In genomic region chr20:62592506-62593177, GRCh38 we compare ENCODE assay signal across 22 cellular contexts.
"Had no signal": no experiment of that assay in that cellular context is flagged by ENCODE, and none has a peak within 500 bp of the region (broad histone marks: within the 10 kb centered on the region; RNA-seq: fewer than 3 reads in every experiment).

No MANE protein-coding gene starts in this region.

- H3K27ac ChIP-seq: coronary artery, dorsolateral prefrontal cortex, lower lobe of right lung, ovary, sigmoid colon, thoracic aorta, vagina had no signal

- H3K36me3 ChIP-seq: lower lobe of right lung, ovary, sigmoid colon, thoracic aorta, vagina had no signal

- H3K27me3 ChIP-seq: ovary, vagina had no signal

- ATAC-seq: lower lobe of right lung; mucosa of descending colon; stimulated activated effector memory CD8-positive, alpha-beta T cell treated with anti-CD3 and anti-CD28 coated beads, Interleukin-12 subunit alpha, Interleukin-12 subunit beta, amount 100 ng/mL, for 72 hours had no signal

- H3K4me3 ChIP-seq: coronary artery, dorsolateral prefrontal cortex, lower lobe of right lung, mucosa of descending colon, ovary, sigmoid colon, thoracic aorta, vagina had no signal

- FAIRE-seq: endothelial cell of umbilical vein, keratinocyte, small intestine had no signal

- H3K9me3 ChIP-seq: lower lobe of right lung, mucosa of descending colon, ovary, sigmoid colon, thoracic aorta, vagina had no signal

- DNase-seq: activated CD4-positive, alpha-beta T cell treated with anti-CD3 and anti-CD28 coated beads for 4 hours; activated CD4-positive, alpha-beta T cell treated with anti-CD3 and anti-CD28 coated beads, Interleukin-2, amount 50 U/mL, for 4 hours; activated effector memory CD4-positive, alpha-beta T cell treated with Interleukin-2 at 50 U/mL for 16 hours; activated naive CD4-positive, alpha-beta T cell treated with Interleukin-2 at 50 U/mL for 16 hours; activated T-cell treated with anti-CD3 and anti-CD28 coated beads for 4 hours; aorta; dorsolateral prefrontal cortex; effector memory CD4-positive, alpha-beta T cell; head of caudate nucleus; hippocampal formation; lower lobe of right lung; mucosa of descending colon; ovary; sigmoid colon; small intestine; stimulated activated CD4-positive, alpha-beta T cell treated with anti-CD3 and anti-CD28 coated beads, Interleukin-4, amount 100 ng/mL, for 24 hours had no signal
